Comparison of ENCODE assay signal across 8 cellular contexts in the genomic region with DNA sequence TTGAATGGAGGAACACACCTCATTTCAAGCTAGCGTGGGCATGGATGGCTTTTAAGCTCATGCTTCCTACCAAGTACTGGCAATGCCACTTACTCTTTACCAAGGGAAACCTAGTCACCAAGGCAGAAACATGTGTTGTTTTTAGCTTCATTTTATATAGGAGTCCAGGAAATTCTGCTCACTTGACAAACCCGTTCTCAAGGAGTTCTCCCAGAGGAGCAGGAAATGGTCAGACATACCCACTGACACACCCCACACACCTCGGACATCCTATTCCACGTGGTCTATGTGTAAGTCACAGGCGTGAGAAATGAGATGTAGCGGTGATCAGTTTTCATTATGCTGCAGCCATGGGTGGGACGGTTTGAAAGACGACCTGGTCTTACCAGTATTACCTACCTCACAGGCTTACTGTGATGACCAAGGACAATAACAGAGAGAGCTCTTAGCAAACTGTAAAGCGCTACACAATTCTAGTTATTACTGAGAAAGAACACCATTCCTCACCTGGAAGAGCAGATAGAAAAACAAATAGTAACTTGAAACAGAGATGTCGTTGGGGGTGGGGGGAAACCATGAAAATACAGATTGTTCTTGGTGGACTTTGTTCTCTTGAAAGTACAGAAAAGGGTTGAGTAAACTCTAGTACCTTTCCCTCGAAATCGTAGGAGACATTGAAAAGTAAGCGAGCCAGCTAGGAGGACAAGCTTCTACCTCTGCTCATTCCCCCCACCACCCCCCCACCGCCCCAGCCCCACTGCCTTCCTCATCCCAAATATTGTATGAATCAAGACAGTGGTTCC. TPM values are rescaled to one million over a fixed set of nuclear protein-coding genes. Genes with fewer than 3 reads are reported as not detected.
A peak's percentile ranks its signal among the peaks of the same experiment; 100 is the strongest.
DNase-seq lines count a peak whose midpoint lies in the region; ATAC-seq and TF ChIP-seq lines count a peak whose summit lies in the region.

No MANE protein-coding gene starts in this region.

- peak overlapping the region in 5 of 7 donors; percentile 6 to 68 (median 27) for H3K4me3 Mint-ChIP-seq in CD8-positive, alpha-beta memory T cell
- H3K4me3 Mint-ChIP-seq in neural progenitor cell = peak overlapping the region; percentile 89

- DNase-seq in CD8-positive, alpha-beta memory T cell = no peak
- no peak for DNase-seq in MG63
- peak; percentile 85 for DNase-seq in epithelial cell of esophagus (ENCODE audit: low read depth)
- no peak for DNase-seq in neural progenitor cell (ENCODE audit: low spot score)
- DNase-seq in NCI-H1930 (lab: John Stamatoyannopoulos, UW) = no peak
- DNase-seq in GM20000 (ENCODE audit: low spot score) = no peak
- no peak for DNase-seq in cerebellar cortex (ENCODE audit: low spot score)

- no peak overlapping the region for H3K4me3 ChIP-seq in CD8-positive, alpha-beta memory T cell (ENCODE audit: low read length)
- peak overlapping the region; percentile 76 for H3K4me3 ChIP-seq in MG63
- peak overlapping the region; percentile 76 for H3K4me3 ChIP-seq in epithelial cell of esophagus (ENCODE audit: low read length)
- peak overlapping the region; percentile 74 for H3K4me3 ChIP-seq in neural progenitor cell

- CTCF ChIA-PET in CD8-positive, alpha-beta memory T cell (lab: Charles Lee) = no interaction called here

- POLR2A ChIA-PET in CD8-positive, alpha-beta memory T cell (lab: Charles Lee) = no interaction called here

- no peaks in the 10 kb centered on the region for H3K36me3 ChIP-seq in CD8-positive, alpha-beta memory T cell (ENCODE audit: insufficient read depth, low read length)
- H3K36me3 ChIP-seq in MG63 (peaks cover 6% of the 10 kb centered on the region; the same call in 1 of the 2 replicates), neural progenitor cell (no peaks in the 10 kb centered on the region)

- H3K27me3 ChIP-seq in CD8-positive, alpha-beta memory T cell (ENCODE audit: insufficient read depth, low read length, poor library complexity, severe bottlenecking) = no peaks in the 10 kb centered on the region
- no peaks in the 10 kb centered on the region for H3K27me3 ChIP-seq in MG63
- peaks cover 8% of the 10 kb centered on the region for H3K27me3 ChIP-seq in neural progenitor cell

- H3F3A ChIP-seq in neural progenitor cell (ENCODE audit: low read depth) = peaks cover 20% of the 10 kb centered on the region

- no peak overlapping the region for H3K27ac ChIP-seq in CD8-positive, alpha-beta memory T cell (ENCODE audit: low read depth, low read length)
- H3K27ac ChIP-seq in neural progenitor cell = no peak overlapping the region

- TF ChIP-seq CTCF in epithelial cell of esophagus (IDR thresholded peaks at IDR 0.05; ENCODE audit: insufficient read depth, low read depth, low read length, missing control alignments) (no peak), neural progenitor cell (IDR thresholded peaks at IDR 0.05) (no peak), GM20000 (IDR thresholded peaks at IDR 0.05; ENCODE audit: extremely low read depth, missing control alignments) (no peak)

- ATAC-seq in HG02623 (IDR thresholded peaks at IDR 0.05; ENCODE audit: unreplicated experiment) = no peak

- H2AFZ ChIP-seq in neural progenitor cell (replicated peaks) = no peak overlapping the region

- H4K20me1 ChIP-seq in neural progenitor cell (ENCODE audit: low read depth) = peaks cover 19% of the 10 kb centered on the region

- peaks cover 10 to 16% (median 12%) of the 10 kb centered on the region in 3 donors for H3K4me1 Mint-ChIP-seq in CD8-positive, alpha-beta memory T cell
- H3K4me1 Mint-ChIP-seq in neural progenitor cell = peaks cover 19% of the 10 kb centered on the region

- H3K27ac Mint-ChIP-seq in CD8-positive, alpha-beta memory T cell = no peak overlapping the region
- no peak overlapping the region for H3K27ac Mint-ChIP-seq in neural progenitor cell

- peaks cover 52% of the 10 kb centered on the region for H3K79me2 ChIP-seq in neural progenitor cell (ENCODE audit: low read depth)

- no peaks in the 10 kb centered on the region for H3K36me3 Mint-ChIP-seq in CD8-positive, alpha-beta memory T cell
- H3K36me3 Mint-ChIP-seq in neural progenitor cell = peaks cover 16% of the 10 kb centered on the region

- no peaks in the 10 kb centered on the region for H3K9me3 Mint-ChIP-seq in CD8-positive, alpha-beta memory T cell
- no peaks in the 10 kb centered on the region for H3K9me3 Mint-ChIP-seq in neural progenitor cell

- peak overlapping the region; percentile 53 for H3K9ac ChIP-seq in neural progenitor cell

- H3K4me2 ChIP-seq in neural progenitor cell = peak overlapping the region; percentile 81

- no peaks in the 10 kb centered on the region for H3K9me3 ChIP-seq in CD8-positive, alpha-beta memory T cell (ENCODE audit: low read length)
- no peaks in the 10 kb centered on the region for H3K9me3 ChIP-seq in MG63
- H3K9me3 ChIP-seq in neural progenitor cell (ENCODE audit: low read depth) = no peaks in the 10 kb centered on the region

- no peaks in the 10 kb centered on the region for H3K4me1 ChIP-seq in CD8-positive, alpha-beta memory T cell (ENCODE audit: insufficient read depth, low read length)
- peaks cover 24% of the 10 kb centered on the region for H3K4me1 ChIP-seq in neural progenitor cell

- peaks cover 36 to 71% of the 10 kb centered on the region in 2 donors for H3K27me3 Mint-ChIP-seq in CD8-positive, alpha-beta memory T cell
- peaks cover 7% of the 10 kb centered on the region for H3K27me3 Mint-ChIP-seq in neural progenitor cell (ENCODE audit: insufficient read depth, low read depth)

RNA-seq across cellular contexts. Expression of a gene that starts 1.7 kb away (rescaled TPM):
- under 1 TPM; 0.50 to 0.62 TPM for total RNA-seq in CD8-positive, alpha-beta memory T cell
- not detected for polyA plus RNA-seq in CD8-positive, alpha-beta memory T cell
- total RNA-seq in MG63 (2014; rRNA removed; shearing (Covaris generic); ENCODE audit: low replicate concordance) = 12.1 and 29.2 TPM in 2 replicates
- 8.8 and 9.9 TPM in 2 replicates for total RNA-seq in neural progenitor cell (ENCODE audit: low replicate concordance)
